ENCODE assay signal across 8 cellular contexts in genomic region chr5:62223312-62223954, GRCh38.
DNase-seq lines count a peak whose midpoint lies in the region; ATAC-seq and TF ChIP-seq lines count a peak whose summit lies in the region.
"Not testable (repeated sequence)": the region's sequence is repeated elsewhere in the genome, so short reads cannot be mapped to it uniquely, and the experiment has no call there.

No MANE protein-coding gene starts in this region.

- H3K4me1 Mint-ChIP-seq in CD8-positive, alpha-beta T cell (ENCODE audit: low read depth): peaks cover 14% of the 10 kb centered on the region
- peaks cover 28% of the 10 kb centered on the region for H3K4me1 Mint-ChIP-seq in activated T-helper 2 cell treated with anti-CD3 and anti-CD28 coated beads, Interferon-gamma antibody, Interleukin-2, Interleukin-4, amounts not matched to agents 10 μg/mL and 5 μg/mL and 100 μg/mL, durations not matched to agents 14 hours and 24 hours and 36 hours (ENCODE audit: low read depth)
- peaks cover 12% of the 10 kb centered on the region for H3K4me1 Mint-ChIP-seq in nephron

- not testable (repeated sequence) for H3K27ac Mint-ChIP-seq in CD8-positive, alpha-beta T cell
- peak overlapping the region; percentile 90 for H3K27ac Mint-ChIP-seq in activated T-helper 2 cell treated with anti-CD3 and anti-CD28 coated beads, Interferon-gamma antibody, Interleukin-2, Interleukin-4, amounts not matched to agents 10 μg/mL and 5 μg/mL and 100 μg/mL, durations not matched to agents 14 hours and 24 hours and 36 hours
- H3K27ac Mint-ChIP-seq in nephron: peak overlapping the region; percentile 85 to 99 (median 97)

- H3K27ac ChIP-seq in CD8-positive, alpha-beta T cell (ENCODE audit: low read depth, low read length): not testable (repeated sequence)
- peak overlapping the region in 2 of 4 donors; percentile 30 to 36 for H3K27ac ChIP-seq in esophagus squamous epithelium

- peak overlapping the region; percentile 79 for H3K4me3 Mint-ChIP-seq in CD8-positive, alpha-beta T cell
- peak overlapping the region; percentile 62 for H3K4me3 Mint-ChIP-seq in activated T-helper 2 cell treated with anti-CD3 and anti-CD28 coated beads, Interferon-gamma antibody, Interleukin-2, Interleukin-4, amounts not matched to agents 10 μg/mL and 5 μg/mL and 100 μg/mL, durations not matched to agents 14 hours and 24 hours and 36 hours (ENCODE audit: low read depth)
- peak overlapping the region; percentile 75 to 82 (median 78) for H3K4me3 Mint-ChIP-seq in nephron

- H3K27me3 ChIP-seq in CD8-positive, alpha-beta T cell (ENCODE audit: insufficient read depth, low read length); esophagus squamous epithelium: not testable (repeated sequence)

- WGBS in esophagus squamous epithelium, 2 donors: 0 to 1% methylated on average over 4 to 7 of the region's 14 CpGs

- POLR2A ChIA-PET in CD8-positive, alpha-beta T cell (lab: Charles Lee): interaction anchor here (1.2 kb wide), 1 partner anchor 129 kb away, joined by 5 read pairs; no protein-coding TSS in a partner anchor

- peak; percentile 47 for TF ChIP-seq CTCF in CD8-positive, alpha-beta T cell (IDR thresholded peaks at IDR 0.05)
- TF ChIP-seq CTCF in esophagus squamous epithelium (IDR thresholded peaks at IDR 0.05) (peak; percentile 30 to 55 (median 44)), nephron (IDR thresholded peaks at IDR 0.05; ENCODE audit: unreplicated experiment in 3 of 3) (peak; percentile 58 to 70 (median 61))

- peaks cover 10% of the 10 kb centered on the region for H3K4me1 ChIP-seq in CD8-positive, alpha-beta T cell (ENCODE audit: insufficient read depth, low read length)
- H3K4me1 ChIP-seq in esophagus squamous epithelium: peaks cover 0 to 15% (median 0%) of the 10 kb centered on the region in 3 donors

- CTCF ChIA-PET in CD8-positive, alpha-beta T cell (lab: Charles Lee): interaction anchor here (0.6 to 2.1 kb wide), 15 partner anchors 12 to 173 kb away, joined by 3 to 27 read pairs (median 6); partner anchors contain the start of gene KIF2A

- not testable (repeated sequence) for H3K9me3 ChIP-seq in CD8-positive, alpha-beta T cell (ENCODE audit: low read length); esophagus squamous epithelium

- DNase-seq in CD8-positive, alpha-beta T cell: peak; percentile 57 to 84 (median 78)
- peak in 4 of 5 donors; percentile 43 to 64 (median 56) for DNase-seq in T-helper 1 cell
- DNase-seq in activated T-helper 2 cell treated with anti-CD3 and anti-CD28 coated beads, Interferon-gamma antibody, Interleukin-2, Interleukin-4, amounts not matched to agents 10 μg/mL and 5 μg/mL and 100 μg/mL, durations not matched to agents 14 hours and 24 hours and 36 hours (ENCODE audit: low spot score): peak; percentile 74
- not testable (repeated sequence) for DNase-seq in esophagus squamous epithelium (lab: John Stamatoyannopoulos, UW)
- peak; percentile 48 to 58 for DNase-seq in stimulated activated CD8-positive, alpha-beta memory T cell treated with anti-CD3 and anti-CD28 coated beads, Interleukin-15, amount 100 ng/mL, for 48 hours (ENCODE audit: low read depth in 2 of 2)

- not testable (repeated sequence) for TF ChIP-seq POLR2A in esophagus squamous epithelium (IDR thresholded peaks at IDR 0.05)

- H3K4me3 ChIP-seq in CD8-positive, alpha-beta T cell (ENCODE audit: low read depth, low read length): peak overlapping the region; percentile 31
- H3K4me3 ChIP-seq in esophagus squamous epithelium: peak overlapping the region in 2 of 4 donors; percentile 13 to 21

- peak; percentile 97 for ATAC-seq in CD8-positive, alpha-beta T cell
- ATAC-seq in GM19463 (IDR thresholded peaks at IDR 0.05; ENCODE audit: unreplicated experiment): peak; percentile 91
- ATAC-seq in HG03066 (IDR thresholded peaks at IDR 0.05; ENCODE audit: low read depth, unreplicated experiment): peak; percentile 93

- H3K27me3 Mint-ChIP-seq in CD8-positive, alpha-beta T cell (ENCODE audit: low read depth); activated T-helper 2 cell treated with anti-CD3 and anti-CD28 coated beads, Interferon-gamma antibody, Interleukin-2, Interleukin-4, amounts not matched to agents 10 μg/mL and 5 μg/mL and 100 μg/mL, durations not matched to agents 14 hours and 24 hours and 36 hours (ENCODE audit: low read depth); nephron (ENCODE audit: low read depth): not testable (repeated sequence)

- H3K36me3 Mint-ChIP-seq in CD8-positive, alpha-beta T cell; nephron (ENCODE audit: low read depth): not testable (repeated sequence)
- peaks cover 22% of the 10 kb centered on the region for H3K36me3 Mint-ChIP-seq in activated T-helper 2 cell treated with anti-CD3 and anti-CD28 coated beads, Interferon-gamma antibody, Interleukin-2, Interleukin-4, amounts not matched to agents 10 μg/mL and 5 μg/mL and 100 μg/mL, durations not matched to agents 14 hours and 24 hours and 36 hours (ENCODE audit: low read depth)

- intact Hi-C loops in CD8-positive, alpha-beta T cell (cut with DNase I, micrococcal nuclease): loop anchor here (1.0 to 10.0 kb wide), 4 partner anchors 61 to 371 kb away; partner anchors contain the start of gene KIF2A (in 1 of the 2)
- intact Hi-C loops in activated T-helper 2 cell treated with anti-CD3 and anti-CD28 coated beads, Interferon-gamma antibody, Interleukin-2, Interleukin-4, amounts not matched to agents 10 μg/mL and 5 μg/mL and 100 μg/mL, durations not matched to agents 14 hours and 24 hours and 36 hours (cut with micrococcal nuclease): loop anchor here (5.0 kb wide), 2 partner anchors 179 to 314 kb away; partner anchors contain the start of gene DIMT1
- intact Hi-C loops in esophagus squamous epithelium (cut with DNase I): not testable (repeated sequence)

- not testable (repeated sequence) for H3K9me3 Mint-ChIP-seq in CD8-positive, alpha-beta T cell
- peaks cover 20% of the 10 kb centered on the region for H3K9me3 Mint-ChIP-seq in activated T-helper 2 cell treated with anti-CD3 and anti-CD28 coated beads, Interferon-gamma antibody, Interleukin-2, Interleukin-4, amounts not matched to agents 10 μg/mL and 5 μg/mL and 100 μg/mL, durations not matched to agents 14 hours and 24 hours and 36 hours
- H3K9me3 Mint-ChIP-seq in nephron: peaks cover 26% of the 10 kb centered on the region

- H3K36me3 ChIP-seq in CD8-positive, alpha-beta T cell (ENCODE audit: insufficient read depth, low read length); esophagus squamous epithelium: not testable (repeated sequence)
